16 cellular contexts compared by ENCODE assay signal in genomic region chr2:85757860-85758259, GRCh38. TPM values are rescaled to one million over a fixed set of nuclear protein-coding genes. Genes with fewer than 3 reads are reported as not detected.
A peak's percentile ranks its signal among the peaks of the same experiment; 100 is the strongest.
DNase-seq lines count a peak whose midpoint lies in the region; ATAC-seq and TF ChIP-seq lines count a peak whose summit lies in the region.
"Had no signal": no experiment of that assay in that cellular context is flagged by ENCODE, and none has a peak within 500 bp of the region (broad histone marks: within the 10 kb centered on the region; RNA-seq: fewer than 3 reads in every experiment).

No MANE protein-coding gene starts in this region.

- H3K27ac ChIP-seq in lower lobe of right lung = peak overlapping the region; percentile 18
- H3K27ac ChIP-seq in thoracic aorta = no peak overlapping the region
- H3K27ac ChIP-seq: KMS-11 had no signal

- H3K27me3 ChIP-seq in adipocyte (replicated peaks; ENCODE audit: control insufficient read depth, insufficient read depth, low read length) (no peaks in the 10 kb centered on the region), lower lobe of right lung (ENCODE audit: low read depth) (peaks cover 11% of the 10 kb centered on the region), thoracic aorta (replicated peaks; ENCODE audit: insufficient read depth) (no peaks in the 10 kb centered on the region)
- H3K27me3 ChIP-seq: SJCRH30 had no signal

- intact Hi-C loops in lower lobe of right lung (cut with DNase I) = no loop called here

- no peaks in the 10 kb centered on the region for H3K9me3 Mint-ChIP-seq in HFFc6
- no peaks in the 10 kb centered on the region for H3K9me3 Mint-ChIP-seq in activated naive CD8-positive, alpha-beta T cell treated with anti-CD3 and anti-CD28 coated beads for 36 hours

- ATAC-seq in lower lobe of right lung (no peak), thoracic aorta (ENCODE audit: insufficient number of reproducible peaks, low FRiP score, low read depth) (no peak)
- ATAC-seq: PC-3 had no signal

- peak overlapping the region; percentile 99 for H3K4me3 Mint-ChIP-seq in HFFc6
- no peak overlapping the region for H3K4me3 Mint-ChIP-seq in activated naive CD8-positive, alpha-beta T cell treated with anti-CD3 and anti-CD28 coated beads for 36 hours

- H3K9me3 ChIP-seq in adipocyte (ENCODE audit: control insufficient read depth, low read length) = no peaks in the 10 kb centered on the region
- no peaks in the 10 kb centered on the region for H3K9me3 ChIP-seq in lower lobe of right lung
- H3K9me3 ChIP-seq in thoracic aorta = no peaks in the 10 kb centered on the region
- H3K9me3 ChIP-seq: SJCRH30 had no signal

- H3K9ac ChIP-seq in adipocyte (ENCODE audit: low read length) = peak overlapping the region; percentile 49
- H3K9ac ChIP-seq: KMS-11 had no signal

- DNase-seq in HFFc6 = no peak
- DNase-seq in adipocyte (ENCODE audit: low read depth) = no peak
- no peak for DNase-seq in lower lobe of right lung
- no peak for DNase-seq in thoracic aorta (ENCODE audit: low spot score)
- DNase-seq in activated naive CD8-positive, alpha-beta T cell treated with anti-CD3 and anti-CD28 coated beads for 36 hours = no peak
- no peak for DNase-seq in Ammon's horn (ENCODE audit: low spot score)
- no peak for DNase-seq in GDM1 (lab: John Stamatoyannopoulos, UW)
- DNase-seq: ACHN, DMS79, MV-4-11, NCI-H187 treated with DMSO at 0.1 percent for 48 hours, NCI-H345, PC-3 had no signal

- peaks cover 50% of the 10 kb centered on the region for H3K4me1 Mint-ChIP-seq in HFFc6 (ENCODE audit: low read depth)
- peaks cover 11% of the 10 kb centered on the region for H3K4me1 Mint-ChIP-seq in activated naive CD8-positive, alpha-beta T cell treated with anti-CD3 and anti-CD28 coated beads for 36 hours

- H3K4me1 ChIP-seq in adipocyte (ENCODE audit: control insufficient read depth, insufficient read depth, low read length) = peaks cover 68% of the 10 kb centered on the region
- H3K4me1 ChIP-seq in lower lobe of right lung = peaks cover 81% of the 10 kb centered on the region
- H3K4me1 ChIP-seq in thoracic aorta (ENCODE audit: control insufficient read depth in 1 of 2, low read depth in 2 of 2) = peaks cover 16 to 67% of the 10 kb centered on the region in 2 donors

- H3K4me3 ChIP-seq in adipocyte (ENCODE audit: low read length) = peak overlapping the region; percentile 31
- H3K4me3 ChIP-seq in lower lobe of right lung = peak overlapping the region; percentile 89
- peak overlapping the region; percentile 88 for H3K4me3 ChIP-seq in thoracic aorta

- H3K27ac Mint-ChIP-seq in HFFc6 = no peak overlapping the region
- H3K27ac Mint-ChIP-seq in activated naive CD8-positive, alpha-beta T cell treated with anti-CD3 and anti-CD28 coated beads for 36 hours = no peak overlapping the region
- H3K27ac Mint-ChIP-seq: CD14-positive monocyte had no signal

- no peak for TF ChIP-seq CTCF in HFFc6 (IDR thresholded peaks at IDR 0.05)
- TF ChIP-seq CTCF in lower lobe of right lung (IDR thresholded peaks at IDR 0.05) = no peak
- TF ChIP-seq CTCF in thoracic aorta (IDR thresholded peaks at IDR 0.05) = no peak

- H3K36me3 Mint-ChIP-seq in HFFc6 (ENCODE audit: low read depth) = peaks cover 36% of the 10 kb centered on the region
- no peaks in the 10 kb centered on the region for H3K36me3 Mint-ChIP-seq in activated naive CD8-positive, alpha-beta T cell treated with anti-CD3 and anti-CD28 coated beads for 36 hours

- peaks cover 8% of the 10 kb centered on the region for H3K27me3 Mint-ChIP-seq in HFFc6 (ENCODE audit: insufficient read depth)
- H3K27me3 Mint-ChIP-seq in activated naive CD8-positive, alpha-beta T cell treated with anti-CD3 and anti-CD28 coated beads for 36 hours = peaks cover 56% of the 10 kb centered on the region

- peaks cover 9% of the 10 kb centered on the region for H3K36me3 ChIP-seq in adipocyte (ENCODE audit: control insufficient read depth, insufficient read depth, low read length, severe bottlenecking)
- H3K36me3 ChIP-seq in lower lobe of right lung = peaks cover 16% of the 10 kb centered on the region
- peaks cover 5% of the 10 kb centered on the region for H3K36me3 ChIP-seq in thoracic aorta

RNA-seq across cellular contexts. Expression of gene ATOH8, which starts 4.1 kb away (rescaled TPM):
- total RNA-seq in HFFc6 (2021; fragmentation: NEBNext Ultra II Directional; extraction: Animal tissue kit (Norgen Biotek cat#: 25700)) = 10 to 100 TPM; 34.4 to 53.0 (median 45.5) TPM
- 44.9 TPM for total RNA-seq in lower lobe of right lung
- total RNA-seq in thoracic aorta = 100 to 1,000 TPM in 1 of 2 donors, 10 to 100 TPM in 1; 78.4 to 207 TPM
- not detected for total RNA-seq in activated naive CD8-positive, alpha-beta T cell treated with anti-CD3 and anti-CD28 coated beads for 36 hours

Comparison
In these comparisons a context has a peak if more than half of its experiments do, and no peak if none do; other contexts are left out.
1. H3K4me3 ChIP-seq: peak in every context shown above with its lines; median percentile 89 in lower lobe of right lung; 88 in thoracic aorta; 31 in adipocyte.
2. RNA of gene ATOH8, which starts 4.1 kb away (total RNA-seq): 78.4 to 207 TPM in thoracic aorta, 34.4 to 53.0 TPM in HFFc6 and 44.9 TPM in lower lobe of right lung (single experiment); not detected in activated naive CD8-positive, alpha-beta T cell treated with anti-CD3 and anti-CD28 coated beads for 36 hours; every median in the first group is over 10 times any median in the second.